In the genomic region with DNA sequence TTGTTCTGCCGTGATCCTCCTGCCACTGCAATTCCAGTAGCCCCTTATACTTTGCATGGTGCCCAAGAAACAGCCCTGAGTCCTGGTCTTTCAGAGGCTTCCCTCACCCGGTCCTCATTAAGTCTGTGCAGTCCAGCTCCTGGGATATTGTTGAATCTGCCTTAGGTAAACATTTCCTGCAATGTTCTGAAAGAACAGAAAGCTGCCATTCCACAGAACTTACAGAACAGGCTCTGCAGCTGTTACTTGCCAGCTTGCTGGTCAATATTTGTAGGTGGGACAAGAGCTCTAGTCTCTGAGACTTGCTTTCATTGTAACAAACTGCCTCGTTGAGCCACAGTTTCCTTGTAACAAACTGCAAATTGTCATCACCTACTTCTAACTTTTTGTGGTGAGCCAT, we compare ENCODE assay signal across 20 cellular contexts.
DNase-seq lines count a peak whose midpoint lies in the region; ATAC-seq, FAIRE-seq and TF ChIP-seq lines count a peak whose summit lies in the region.
"Had no signal": no experiment of that assay in that cellular context is flagged by ENCODE, and none has a peak within 500 bp of the region (broad histone marks: within the 10 kb centered on the region; RNA-seq: fewer than 3 reads in every experiment).

No MANE protein-coding gene starts in this region.

- TF ChIP-seq CTCF in Calu3 (IDR thresholded peaks at IDR 0.05; ENCODE audit: unreplicated experiment) (no peak), pancreas (IDR thresholded peaks at IDR 0.05) (no peak)

- H3K36me3 Mint-ChIP-seq in Calu3 (ENCODE audit: insufficient read depth, unreplicated experiment) = no peaks in the 10 kb centered on the region
- H3K36me3 Mint-ChIP-seq in activated CD4-positive, alpha-beta T cell treated with anti-CD3 and anti-CD28 coated beads for 36 hours (ENCODE audit: low read depth) = no peaks in the 10 kb centered on the region
- H3K36me3 Mint-ChIP-seq: neural progenitor cell had no signal

- no peaks in the 10 kb centered on the region for H3K9me3 Mint-ChIP-seq in Calu3 (ENCODE audit: low read depth, unreplicated experiment)
- H3K9me3 Mint-ChIP-seq in activated CD4-positive, alpha-beta T cell treated with anti-CD3 and anti-CD28 coated beads for 36 hours (ENCODE audit: low read depth) = no peaks in the 10 kb centered on the region
- H3K9me3 Mint-ChIP-seq: H9; neural progenitor cell; stimulated activated naive CD8-positive, alpha-beta T cell treated with anti-CD3 and anti-CD28 coated beads, Interleukin-15, amount 100 ng/mL, for 72 hours had no signal

- ATAC-seq in esophagus mucosa = peak; percentile 85
- ATAC-seq in pancreas = peak; percentile 92 to 96 (median 94)
- no peak for ATAC-seq in activated CD4-positive, alpha-beta T cell treated with anti-CD3 and anti-CD28 coated beads for 36 hours
- no peak for ATAC-seq in aorta (ENCODE audit: low FRiP score)
- ATAC-seq: left cardiac atrium; SK-N-SH treated with all-trans-retinoic acid at 6 μM for 48 hours; stimulated activated naive CD8-positive, alpha-beta T cell treated with anti-CD3 and anti-CD28 coated beads, Interleukin-15, amount 100 ng/mL, for 72 hours had no signal

- H3K4me3 ChIP-seq in pancreas (peak overlapping the region in 2 of 4 donors; percentile 8 to 14), aorta (ENCODE audit: low read length in 2 of 2) (no peak overlapping the region)
- H3K4me3 ChIP-seq: MG63, neural progenitor cell had no signal

- POLR2A ChIA-PET in activated CD4-positive, alpha-beta T cell treated with anti-CD3 and anti-CD28 coated beads for 36 hours (lab: Charles Lee) = no interaction called here

- no peaks in the 10 kb centered on the region for H3K27me3 Mint-ChIP-seq in Calu3 (ENCODE audit: unreplicated experiment)
- H3K27me3 Mint-ChIP-seq in activated CD4-positive, alpha-beta T cell treated with anti-CD3 and anti-CD28 coated beads for 36 hours = peaks cover 3% of the 10 kb centered on the region
- H3K27me3 Mint-ChIP-seq: stimulated activated naive CD8-positive, alpha-beta T cell treated with anti-CD3 and anti-CD28 coated beads, Interleukin-15, amount 100 ng/mL, for 72 hours had no signal

- intact Hi-C loops in Calu3 (cut with micrococcal nuclease; ENCODE audit: unreplicated experiment) (no loop called here), pancreas (cut with DNase I) (no loop called here), aorta (cut with DNase I) (no loop called here)
- intact Hi-C loops in activated CD4-positive, alpha-beta T cell treated with anti-CD3 and anti-CD28 coated beads for 36 hours (cut with DNase I, micrococcal nuclease) = no loop called here

- H3K27me3 ChIP-seq in pancreas = no peaks in the 10 kb centered on the region
- H3K27me3 ChIP-seq in aorta (ENCODE audit: control insufficient read depth in 1 of 2, insufficient read depth in 2 of 2, low read length in 1 of 2) = no peaks in the 10 kb centered on the region
- H3K27me3 ChIP-seq: MG63, neural progenitor cell had no signal

- BruUV-seq in Calu3 (replicated peaks; lab: Mats Ljungman, UMichigan) = no TSS peak

- peak overlapping the region; percentile 88 for H3K27ac Mint-ChIP-seq in Calu3 (ENCODE audit: unreplicated experiment)
- no peak overlapping the region for H3K27ac Mint-ChIP-seq in activated CD4-positive, alpha-beta T cell treated with anti-CD3 and anti-CD28 coated beads for 36 hours
- H3K27ac Mint-ChIP-seq: H9, neural progenitor cell had no signal

- CTCF ChIA-PET in Calu3 (lab: Charles Lee) = interaction anchor here (0.6 to 1.3 kb wide), 5 partner anchors 28 to 1116 kb away, joined by 3 to 8 read pairs (median 3); no protein-coding TSS in a partner anchor
- CTCF ChIA-PET in activated CD4-positive, alpha-beta T cell treated with anti-CD3 and anti-CD28 coated beads for 36 hours (lab: Charles Lee) = interaction anchor here (1.5 kb wide), 1 partner anchor 14 kb away, joined by 4 read pairs; no protein-coding TSS in a partner anchor

- H3K4me3 Mint-ChIP-seq in Calu3 (ENCODE audit: low read depth, unreplicated experiment) = peak overlapping the region; percentile 60
- no peak overlapping the region for H3K4me3 Mint-ChIP-seq in activated CD4-positive, alpha-beta T cell treated with anti-CD3 and anti-CD28 coated beads for 36 hours
- H3K4me3 Mint-ChIP-seq: H9; neural progenitor cell; stimulated activated naive CD8-positive, alpha-beta T cell treated with anti-CD3 and anti-CD28 coated beads, Interleukin-15, amount 100 ng/mL, for 72 hours had no signal

- 10 to 14% methylated on average over 3 of the region's 3 CpGs for WGBS in pancreas, 2 donors
- WGBS in aorta, 2 donors = 75 to 81% methylated on average over 3 of the region's 3 CpGs

- DNase-seq in Calu3 (peak; percentile 73), NCI-H2029 treated with DMSO at 0.1 percent for 48 hours (lab: John Stamatoyannopoulos, UW) (peak; percentile 41), pancreas (peak in 4 of 6 donors; percentile 68 to 83 (median 81)), aorta (no peak), amniotic stem cell (lab: John Stamatoyannopoulos, UW) (no peak)
- DNase-seq in activated CD4-positive, alpha-beta T cell treated with anti-CD3 and anti-CD28 coated beads for 36 hours = no peak
- DNase-seq in activated CD4-positive, alpha-beta T cell treated with anti-CD3 and anti-CD28 coated beads, Interleukin-2, amount 50 U/mL, for 1 hour = no peak
- DNase-seq: activated CD8-positive, alpha-beta memory T cell treated with anti-CD3 and anti-CD28 coated beads for 24 hours; activated effector memory CD4-positive, alpha-beta T cell treated with Interleukin-2 at 50 U/mL for 16 hours; anterior cingulate cortex; H9; hypothalamus; left cardiac atrium; MG63; stimulated activated naive CD8-positive, alpha-beta T cell treated with anti-CD3 and anti-CD28 coated beads, Interleukin-15, amount 100 ng/mL, for 72 hours had no signal

- no peaks in the 10 kb centered on the region for H3K36me3 ChIP-seq in pancreas
- no peaks in the 10 kb centered on the region for H3K36me3 ChIP-seq in aorta (ENCODE audit: control insufficient read depth in 1 of 2, insufficient read depth in 2 of 2, low read length in 1 of 2)
- H3K36me3 ChIP-seq: MG63, neural progenitor cell had no signal

- H3K4me1 ChIP-seq in pancreas = peaks cover 14 to 20% (median 16%) of the 10 kb centered on the region in 3 donors
- H3K4me1 ChIP-seq in aorta (ENCODE audit: control insufficient read depth in 1 of 2, insufficient read depth in 2 of 2, low read length in 2 of 2) = no peaks in the 10 kb centered on the region
- H3K4me1 ChIP-seq: neural progenitor cell had no signal

- peaks cover 13% of the 10 kb centered on the region for H3K4me1 Mint-ChIP-seq in Calu3 (ENCODE audit: low read depth, unreplicated experiment)
- no peaks in the 10 kb centered on the region for H3K4me1 Mint-ChIP-seq in activated CD4-positive, alpha-beta T cell treated with anti-CD3 and anti-CD28 coated beads for 36 hours
- H3K4me1 Mint-ChIP-seq: stimulated activated naive CD8-positive, alpha-beta T cell treated with anti-CD3 and anti-CD28 coated beads, Interleukin-15, amount 100 ng/mL, for 72 hours had no signal

- no peak for FAIRE-seq in pancreas (lab: Jason Lieb, UNC)
- FAIRE-seq: TTC549 had no signal

- H3K9me3 ChIP-seq in pancreas = no peaks in the 10 kb centered on the region
- H3K9me3 ChIP-seq in aorta (ENCODE audit: control insufficient read depth, low read length) = no peaks in the 10 kb centered on the region
- H3K9me3 ChIP-seq: MG63 had no signal

- peak overlapping the region; percentile 37 to 83 (median 65) for H3K27ac ChIP-seq in pancreas
- no peak overlapping the region for H3K27ac ChIP-seq in aorta (ENCODE audit: low read depth in 1 of 2, low read length in 2 of 2)
- H3K27ac ChIP-seq: HL-60, neural progenitor cell had no signal

Comparison
In these comparisons a context has a peak if more than half of its experiments do, and no peak if none do; other contexts are left out.
1. DNase-seq: peak in Calu3 (single experiment), NCI-H2029 treated with DMSO at 0.1 percent for 48 hours (single experiment) and pancreas (4 of 6); none in activated CD4-positive, alpha-beta T cell treated with anti-CD3 and anti-CD28 coated beads for 36 hours (single experiment), aorta (0 of 2), amniotic stem cell (single experiment) and activated CD4-positive, alpha-beta T cell treated with anti-CD3 and anti-CD28 coated beads, Interleukin-2, amount 50 U/mL, for 1 hour (single experiment).
2. ATAC-seq: peak in esophagus mucosa (single experiment) and pancreas (4 of 4); none in activated CD4-positive, alpha-beta T cell treated with anti-CD3 and anti-CD28 coated beads for 36 hours (single experiment) and aorta (single experiment).
3. H3K27ac ChIP-seq: peak in pancreas (4 of 4); none in aorta (0 of 2).